Comparison of ENCODE assay signal across 1 cellular context in genomic region chr12:21301-22189, GRCh38.
TF ChIP-seq lines count a peak whose summit lies in the region.

No MANE protein-coding gene starts in this region.

TF ChIP-seq in HepG2, 621 proteins besides CTCF, POLR2A, EP300 and RAD21 (continued from another document and continues in another):
- TF ChIP-seq ZNF318 (CRISPR knock-in tag; IDR thresholded peaks at IDR 0.05): 0 out of 2 replicates have a peak, but pooled peaks have one; percentile 20
- no peak for TF ChIP-seq ZNF558 (CRISPR knock-in tag; IDR thresholded peaks at IDR 0.05; ENCODE audit: borderline replicate concordance)
- no peak for TF ChIP-seq SP5 (CRISPR knock-in tag; IDR thresholded peaks at IDR 0.05; ENCODE audit: borderline replicate concordance, low read depth)
- TF ChIP-seq AGO2 (optimal IDR thresholded peaks at IDR 0.05; ENCODE audit: low read depth, low read length): peak; percentile 37
- no peak for TF ChIP-seq KDM2A (CRISPR knock-in tag; IDR thresholded peaks at IDR 0.05; ENCODE audit: borderline replicate concordance, low read depth)
- 0 out of 2 replicates have a peak, but pooled peaks have one; percentile 7 for TF ChIP-seq HNF4G (IDR thresholded peaks at IDR 0.05; ENCODE audit: borderline replicate concordance, low read depth, low read length)
- no peak for TF ChIP-seq HNF4G (CRISPR knock-in tag; IDR thresholded peaks at IDR 0.05; ENCODE audit: borderline replicate concordance, low read depth)
- TF ChIP-seq, protein P1, sequence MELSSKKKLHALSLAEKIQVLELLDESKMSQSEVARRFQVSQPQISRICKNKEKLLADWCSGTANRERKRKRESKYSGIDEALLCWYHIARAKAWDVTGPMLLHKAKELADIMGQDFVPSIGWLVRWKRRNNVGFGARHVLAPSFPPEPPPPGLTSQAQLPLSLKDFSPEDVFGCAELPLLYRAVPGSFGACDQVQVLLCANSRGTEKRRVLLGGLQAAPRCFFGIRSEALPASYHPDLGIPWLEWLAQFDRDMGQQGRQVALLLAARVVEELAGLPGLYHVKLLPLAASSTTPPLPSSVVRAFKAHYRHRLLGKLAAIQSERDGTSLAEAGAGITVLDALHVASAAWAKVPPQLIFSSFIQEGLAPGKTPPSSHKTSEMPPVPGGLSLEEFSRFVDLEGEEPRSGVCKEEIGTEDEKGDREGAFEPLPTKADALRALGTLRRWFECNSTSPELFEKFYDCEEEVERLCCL (CRISPR knock-in tag; IDR thresholded peaks at IDR 0.05; ENCODE audit: borderline replicate concordance): no peak
- TF ChIP-seq NFE2L1 (CRISPR knock-in tag; IDR thresholded peaks at IDR 0.05; ENCODE audit: borderline replicate concordance): no peak
- TF ChIP-seq RARG (CRISPR knock-in tag; IDR thresholded peaks at IDR 0.05; ENCODE audit: low read depth): no peak
- TF ChIP-seq, protein P2, sequence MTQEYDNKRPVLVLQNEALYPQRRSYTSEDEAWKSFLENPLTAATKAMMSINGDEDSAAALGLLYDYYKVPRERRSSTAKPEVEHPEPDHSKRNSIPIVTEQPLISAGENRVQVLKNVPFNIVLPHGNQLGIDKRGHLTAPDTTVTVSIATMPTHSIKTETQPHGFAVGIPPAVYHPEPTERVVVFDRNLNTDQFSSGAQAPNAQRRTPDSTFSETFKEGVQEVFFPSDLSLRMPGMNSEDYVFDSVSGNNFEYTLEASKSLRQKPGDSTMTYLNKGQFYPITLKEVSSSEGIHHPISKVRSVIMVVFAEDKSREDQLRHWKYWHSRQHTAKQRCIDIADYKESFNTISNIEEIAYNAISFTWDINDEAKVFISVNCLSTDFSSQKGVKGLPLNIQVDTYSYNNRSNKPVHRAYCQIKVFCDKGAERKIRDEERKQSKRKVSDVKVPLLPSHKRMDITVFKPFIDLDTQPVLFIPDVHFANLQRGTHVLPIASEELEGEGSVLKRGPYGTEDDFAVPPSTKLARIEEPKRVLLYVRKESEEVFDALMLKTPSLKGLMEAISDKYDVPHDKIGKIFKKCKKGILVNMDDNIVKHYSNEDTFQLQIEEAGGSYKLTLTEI (CRISPR knock-in tag; conservative IDR thresholded peaks at IDR 0.05): no peak
- TF ChIP-seq ZNF331 (CRISPR knock-in tag; IDR thresholded peaks at IDR 0.05): peak; percentile 8; the same call in 1 of the 2 replicates
- TF ChIP-seq ZFX (CRISPR knock-in tag; IDR thresholded peaks at IDR 0.05; ENCODE audit: low read depth): peak; percentile 16; the same call in 1 of the 2 replicates
- TF ChIP-seq ZNF350 (CRISPR knock-in tag; IDR thresholded peaks at IDR 0.05; ENCODE audit: borderline replicate concordance, low read depth): no peak
- TF ChIP-seq ZNF7 (CRISPR knock-in tag; IDR thresholded peaks at IDR 0.05): no peak
- TF ChIP-seq ZFAT (CRISPR knock-in tag; conservative IDR thresholded peaks at IDR 0.05): no peak
- TF ChIP-seq U2AF1 (optimal IDR thresholded peaks at IDR 0.05; ENCODE audit: low read depth, low read length): peak; percentile 13
- no peak for TF ChIP-seq ZNF549 (CRISPR knock-in tag; IDR thresholded peaks at IDR 0.05)
- no peak; the same call in 1 of the 2 replicates for TF ChIP-seq ZNF782 (CRISPR knock-in tag; IDR thresholded peaks at IDR 0.05; ENCODE audit: borderline replicate concordance)
- TF ChIP-seq ZNF850 (CRISPR knock-in tag; conservative IDR thresholded peaks at IDR 0.05): no peak
- TF ChIP-seq NR0B2 (CRISPR knock-in tag; IDR thresholded peaks at IDR 0.05): peak; percentile 85
- TF ChIP-seq NFKB2 (CRISPR knock-in tag; IDR thresholded peaks at IDR 0.05; ENCODE audit: borderline replicate concordance): no peak
- TF ChIP-seq ZNF598 (CRISPR knock-in tag; IDR thresholded peaks at IDR 0.05; ENCODE audit: borderline replicate concordance): 0 out of 2 replicates have a peak, but pooled peaks have one; percentile 76
- TF ChIP-seq, protein P3, sequence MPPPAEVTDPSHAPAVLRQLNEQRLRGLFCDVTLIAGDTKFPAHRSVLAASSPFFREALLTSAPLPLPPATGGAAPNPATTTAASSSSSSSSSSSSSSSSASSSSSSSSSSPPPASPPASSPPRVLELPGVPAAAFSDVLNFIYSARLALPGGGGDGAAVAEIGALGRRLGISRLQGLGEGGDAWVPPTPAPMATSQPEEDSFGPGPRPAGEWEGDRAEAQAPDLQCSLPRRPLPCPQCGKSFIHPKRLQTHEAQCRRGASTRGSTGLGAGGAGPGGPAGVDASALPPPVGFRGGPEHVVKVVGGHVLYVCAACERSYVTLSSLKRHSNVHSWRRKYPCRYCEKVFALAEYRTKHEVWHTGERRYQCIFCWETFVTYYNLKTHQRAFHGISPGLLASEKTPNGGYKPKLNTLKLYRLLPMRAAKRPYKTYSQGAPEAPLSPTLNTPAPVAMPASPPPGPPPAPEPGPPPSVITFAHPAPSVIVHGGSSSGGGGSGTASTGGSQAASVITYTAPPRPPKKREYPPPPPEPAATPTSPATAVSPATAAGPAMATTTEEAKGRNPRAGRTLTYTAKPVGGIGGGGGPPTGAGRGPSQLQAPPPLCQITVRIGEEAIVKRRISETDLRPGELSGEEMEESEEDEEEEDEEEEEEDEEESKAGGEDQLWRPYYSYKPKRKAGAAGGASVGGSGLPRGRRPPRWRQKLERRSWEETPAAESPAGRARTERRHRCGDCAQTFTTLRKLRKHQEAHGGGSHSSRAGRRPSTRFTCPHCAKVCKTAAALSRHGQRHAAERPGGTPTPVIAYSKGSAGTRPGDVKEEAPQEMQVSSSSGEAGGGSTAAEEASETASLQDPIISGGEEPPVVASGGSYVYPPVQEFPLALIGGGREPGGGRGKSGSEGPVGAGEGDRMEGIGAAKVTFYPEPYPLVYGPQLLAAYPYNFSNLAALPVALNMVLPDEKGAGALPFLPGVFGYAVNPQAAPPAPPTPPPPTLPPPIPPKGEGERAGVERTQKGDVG (CRISPR knock-in tag; IDR thresholded peaks at IDR 0.05; ENCODE audit: borderline replicate concordance): 0 out of 2 replicates have a peak, but pooled peaks have one; percentile 43
- TF ChIP-seq NFRKB (IDR thresholded peaks at IDR 0.05): no peak
- TF ChIP-seq FOXA3 (CRISPR knock-in tag; IDR thresholded peaks at IDR 0.05): no peak
- TF ChIP-seq DMAP1 (CRISPR knock-in tag; IDR thresholded peaks at IDR 0.05): no peak
- TF ChIP-seq ZFP90 (CRISPR knock-in tag; IDR thresholded peaks at IDR 0.05; ENCODE audit: borderline replicate concordance): no peak
- TF ChIP-seq ZNF451 (CRISPR knock-in tag; IDR thresholded peaks at IDR 0.05): 0 out of 2 replicates have a peak, but pooled peaks have one; percentile 24
- 0 out of 2 replicates have a peak, but pooled peaks have one; percentile 27 for TF ChIP-seq HNF4A (CRISPR knock-in tag; IDR thresholded peaks at IDR 0.05)
- no peak for TF ChIP-seq ZNF878 (CRISPR knock-in tag; IDR thresholded peaks at IDR 0.05)
- TF ChIP-seq HBP1 (CRISPR knock-in tag; IDR thresholded peaks at IDR 0.05; ENCODE audit: low read depth): no peak
- TF ChIP-seq XBP1 (CRISPR knock-in tag; IDR thresholded peaks at IDR 0.05): no peak
- TF ChIP-seq RBM39 (IDR thresholded peaks at IDR 0.05; ENCODE audit: low read depth, low read length, poor library complexity, severe bottlenecking): no peak
- TF ChIP-seq SMARCE1 (IDR thresholded peaks at IDR 0.05; ENCODE audit: borderline replicate concordance): no peak
- TF ChIP-seq SIN3B (IDR thresholded peaks at IDR 0.05; ENCODE audit: low read length): no peak
- TF ChIP-seq SPEN (CRISPR knock-in tag; IDR thresholded peaks at IDR 0.05; ENCODE audit: low read depth): no peak
- no peak for TF ChIP-seq TOPORS (CRISPR knock-in tag; IDR thresholded peaks at IDR 0.05)
- TF ChIP-seq SMAD3 (CRISPR knock-in tag; IDR thresholded peaks at IDR 0.05): no peak
- no peak; the same call in 1 of the 2 replicates for TF ChIP-seq NFIB (CRISPR knock-in tag; IDR thresholded peaks at IDR 0.05; ENCODE audit: borderline replicate concordance)
- no peak for TF ChIP-seq IRX3 (CRISPR knock-in tag; IDR thresholded peaks at IDR 0.05; ENCODE audit: borderline replicate concordance, low read depth)
- no peak for TF ChIP-seq YEATS2 (CRISPR knock-in tag; IDR thresholded peaks at IDR 0.05; ENCODE audit: borderline replicate concordance)
- TF ChIP-seq ZNF547 (CRISPR knock-in tag; IDR thresholded peaks at IDR 0.05): 0 out of 2 replicates have a peak, but pooled peaks have one; percentile 14
- TF ChIP-seq NFATC3 (CRISPR knock-in tag; IDR thresholded peaks at IDR 0.05): no peak
- TF ChIP-seq, protein P4, sequence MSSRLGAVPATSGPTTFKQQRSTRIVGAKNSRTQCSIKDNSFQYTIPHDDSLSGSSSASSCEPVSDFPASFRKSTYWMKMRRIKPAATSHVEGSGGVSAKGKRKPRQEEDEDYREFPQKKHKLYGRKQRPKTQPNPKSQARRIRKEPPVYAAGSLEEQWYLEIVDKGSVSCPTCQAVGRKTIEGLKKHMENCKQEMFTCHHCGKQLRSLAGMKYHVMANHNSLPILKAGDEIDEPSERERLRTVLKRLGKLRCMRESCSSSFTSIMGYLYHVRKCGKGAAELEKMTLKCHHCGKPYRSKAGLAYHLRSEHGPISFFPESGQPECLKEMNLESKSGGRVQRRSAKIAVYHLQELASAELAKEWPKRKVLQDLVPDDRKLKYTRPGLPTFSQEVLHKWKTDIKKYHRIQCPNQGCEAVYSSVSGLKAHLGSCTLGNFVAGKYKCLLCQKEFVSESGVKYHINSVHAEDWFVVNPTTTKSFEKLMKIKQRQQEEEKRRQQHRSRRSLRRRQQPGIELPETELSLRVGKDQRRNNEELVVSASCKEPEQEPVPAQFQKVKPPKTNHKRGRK (CRISPR knock-in tag; IDR thresholded peaks at IDR 0.05): peak; percentile 62; the same call in 1 of the 2 replicates
- TF ChIP-seq JUND (CRISPR knock-in tag; IDR thresholded peaks at IDR 0.05): no peak
- no peak for TF ChIP-seq CEBPB (IDR thresholded peaks at IDR 0.05; ENCODE audit: borderline replicate concordance, low read depth, low read length)
- no peak for TF ChIP-seq MYC (CRISPR knock-in tag; IDR thresholded peaks at IDR 0.05; ENCODE audit: borderline replicate concordance)
- TF ChIP-seq FOSL1 (CRISPR knock-in tag; IDR thresholded peaks at IDR 0.05; ENCODE audit: borderline replicate concordance): no peak
- TF ChIP-seq ZNF563 (CRISPR knock-in tag; IDR thresholded peaks at IDR 0.05): no peak
- no peak for TF ChIP-seq ZNF317 (CRISPR knock-in tag; IDR thresholded peaks at IDR 0.05)
